ENCODE assay signal across 14 cellular contexts in the genomic region with DNA sequence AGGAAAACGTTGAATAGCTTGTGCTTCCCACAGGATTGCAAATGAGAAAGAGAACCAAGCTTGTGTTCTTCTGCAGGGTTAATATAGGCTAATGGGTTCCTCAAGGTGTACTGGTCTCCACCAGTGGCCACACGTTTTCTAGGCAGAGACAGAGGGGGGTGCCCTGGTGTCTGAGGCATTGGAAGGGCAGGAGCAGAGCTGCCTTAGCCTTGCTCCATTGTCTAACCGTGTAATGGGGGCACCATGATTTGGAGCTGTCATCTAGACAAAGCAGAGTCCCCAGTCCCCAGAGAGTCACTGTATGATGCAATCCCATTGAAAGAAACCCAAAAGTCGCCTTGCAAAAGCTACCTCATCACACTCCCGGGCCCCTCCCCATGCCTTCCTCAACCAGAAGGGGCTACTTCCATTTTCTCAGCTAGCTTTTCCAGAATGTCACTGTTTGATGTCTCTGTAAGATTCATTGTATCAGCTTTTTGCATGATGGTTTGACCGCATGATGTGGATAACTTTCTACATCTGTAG.
DNase-seq lines count a peak whose midpoint lies in the region; ATAC-seq and TF ChIP-seq lines count a peak whose summit lies in the region.
"Had no signal": no experiment of that assay in that cellular context is flagged by ENCODE, and none has a peak within 500 bp of the region (broad histone marks: within the 10 kb centered on the region; RNA-seq: fewer than 3 reads in every experiment).

No MANE protein-coding gene starts in this region.

- no peak overlapping the region for H4K5ac ChIP-seq in IMR-90 (ENCODE audit: low read depth, low read length)

- H3K4me2 ChIP-seq in IMR-90 (ENCODE audit: low read depth, low read length), result no peak overlapping the region
- H3K4me2 ChIP-seq in OCI-LY7 (ENCODE audit: low read length), result no peak overlapping the region

- peaks cover 7% of the 10 kb centered on the region for H3K27me3 Mint-ChIP-seq in activated naive CD8-positive, alpha-beta T cell treated with anti-CD3 and anti-CD28 coated beads for 36 hours

- no peak overlapping the region for H2BK15ac ChIP-seq in IMR-90 (ENCODE audit: low read depth, low read length)

- no peak overlapping the region for H4K91ac ChIP-seq in IMR-90 (ENCODE audit: insufficient read depth, low read depth, low read length)

- no peak overlapping the region for H3K9ac ChIP-seq in IMR-90 (ENCODE audit: low read depth, low read length)

- no peak overlapping the region for H4K8ac ChIP-seq in IMR-90 (ENCODE audit: low read depth in 2 of 2, low read length in 2 of 2)

- no peaks in the 10 kb centered on the region for H3K79me2 ChIP-seq in OCI-LY7 (ENCODE audit: insufficient read depth, low read depth, low read length)

- no peaks in the 10 kb centered on the region for H3K9me1 ChIP-seq in IMR-90 (ENCODE audit: insufficient read depth, low read length)

- H3K36me3 ChIP-seq in IMR-90 (ENCODE audit: control insufficient read depth, insufficient read depth, low read length) (no peaks in the 10 kb centered on the region), OCI-LY7 (ENCODE audit: insufficient read depth, low read length) (no peaks in the 10 kb centered on the region), esophagus muscularis mucosa (no peaks in the 10 kb centered on the region)

- POLR2A ChIA-PET in IMR-90 (lab: Charles Lee; ENCODE audit: unreplicated experiment), result no interaction called here
- POLR2A ChIA-PET in OCI-LY7 (lab: Charles Lee), result interaction anchor here (0.7 to 1.0 kb wide), 4 partner anchors 9 to 32 kb away, joined by 3 to 4 read pairs (median 3); no protein-coding TSS in a partner anchor

- H3K9me2 ChIP-seq in OCI-LY7 (ENCODE audit: insufficient read depth, low read length), result no peaks in the 10 kb centered on the region

- no peaks in the 10 kb centered on the region for H3K27me3 ChIP-seq in IMR-90 (ENCODE audit: control insufficient read depth, insufficient read depth, low read length)
- H3K27me3 ChIP-seq in esophagus muscularis mucosa, result peaks cover 0 to 4% (median 0%) of the 10 kb centered on the region in 4 donors

- no peak overlapping the region for H3K4me3 Mint-ChIP-seq in stimulated activated effector memory CD8-positive, alpha-beta T cell treated with anti-CD3 and anti-CD28 coated beads, Interleukin-12 subunit alpha, Interleukin-12 subunit beta, amount 100 ng/mL, for 72 hours
- H3K4me3 Mint-ChIP-seq in activated naive CD8-positive, alpha-beta T cell treated with anti-CD3 and anti-CD28 coated beads for 36 hours, result no peak overlapping the region
- H3K4me3 Mint-ChIP-seq: CD14-positive monocyte; CD8-positive, alpha-beta T cell had no signal

- no peak overlapping the region for H3K56ac ChIP-seq in IMR-90 (ENCODE audit: extremely low read depth, insufficient read depth, low read length)

- no peak for ATAC-seq in IMR-90 (ENCODE audit: low read depth)
- ATAC-seq in stimulated activated effector memory CD8-positive, alpha-beta T cell treated with anti-CD3 and anti-CD28 coated beads, Interleukin-12 subunit alpha, Interleukin-12 subunit beta, amount 100 ng/mL, for 72 hours, result no peak
- ATAC-seq: CD8-positive, alpha-beta T cell; HCT116 had no signal

- H3K4me1 ChIP-seq in IMR-90 (ENCODE audit: control insufficient read depth, insufficient read depth, low read length) (no peaks in the 10 kb centered on the region), OCI-LY7 (ENCODE audit: insufficient read depth, low read length, poor library complexity, severe bottlenecking) (no peaks in the 10 kb centered on the region), esophagus muscularis mucosa (no peaks in the 10 kb centered on the region)

- H2BK120ac ChIP-seq in IMR-90 (ENCODE audit: low read depth, low read length), result no peak overlapping the region

- no peak overlapping the region for H3K18ac ChIP-seq in IMR-90 (ENCODE audit: low read depth, low read length)

- H2AK5ac ChIP-seq in IMR-90 (ENCODE audit: low read depth, low read length), result no peak overlapping the region

- no peak overlapping the region for H2AK9ac ChIP-seq in IMR-90 (replicated peaks; ENCODE audit: low read depth, low read length, poor library complexity)

- TF ChIP-seq POLR2A in IMR-90 (IDR thresholded peaks at IDR 0.05; ENCODE audit: low read depth, low read length) (no peak), esophagus muscularis mucosa (IDR thresholded peaks at IDR 0.05; ENCODE audit: low read depth) (no peak)

- peaks cover 25% of the 10 kb centered on the region for H3K9me3 ChIP-seq in IMR-90 (ENCODE audit: control insufficient read depth, insufficient read depth, low read length)
- no peaks in the 10 kb centered on the region for H3K9me3 ChIP-seq in OCI-LY7 (ENCODE audit: low read length)
- H3K9me3 ChIP-seq in esophagus muscularis mucosa, result no peaks in the 10 kb centered on the region

- no peak overlapping the region for H3K27ac Mint-ChIP-seq in stimulated activated effector memory CD8-positive, alpha-beta T cell treated with anti-CD3 and anti-CD28 coated beads, Interleukin-12 subunit alpha, Interleukin-12 subunit beta, amount 100 ng/mL, for 72 hours
- no peak overlapping the region for H3K27ac Mint-ChIP-seq in activated naive CD8-positive, alpha-beta T cell treated with anti-CD3 and anti-CD28 coated beads for 36 hours
- H3K27ac Mint-ChIP-seq: CD14-positive monocyte; CD8-positive, alpha-beta T cell had no signal

- 0% methylated on average over 2 of the region's 6 CpGs; no CpG with 5 or more reads in 1 of the 2 experiments for WGBS in IMR-90 (ENCODE audit: extremely low coverage in 2 of 2, insufficient read length in 1 of 2), 2 experiments
- WGBS in esophagus muscularis mucosa, result 88% methylated on average over 6 of the region's 6 CpGs

- BruUV-seq in IMR-90 (replicated peaks; lab: Mats Ljungman, UMichigan) (no TSS peak), OCI-LY7 (replicated peaks; lab: Mats Ljungman, UMichigan) (no TSS peak)

- TF ChIP-seq EP300 in esophagus muscularis mucosa (IDR thresholded peaks at IDR 0.05), result no peak

- H4K20me1 ChIP-seq in IMR-90 (ENCODE audit: insufficient read depth, low read length), result no peaks in the 10 kb centered on the region
- H4K20me1 ChIP-seq in OCI-LY7 (ENCODE audit: insufficient read depth, low read length), result no peaks in the 10 kb centered on the region

- dilution Hi-C loops in IMR-90 (cut with HindIII; ENCODE audit: low sequenced_read_pairs, unreplicated experiment), result no loop called here

- no peak overlapping the region for H2BK20ac ChIP-seq in IMR-90 (ENCODE audit: low read depth, low read length)

- H3K4me3 ChIP-seq in IMR-90 (ENCODE audit: insufficient read depth, low read depth, low read length) (no peak overlapping the region), OCI-LY7 (ENCODE audit: low read depth, low read length, poor library complexity, severe bottlenecking) (no peak overlapping the region), esophagus muscularis mucosa (no peak overlapping the region)

- peaks cover 8% of the 10 kb centered on the region for H3K9me3 Mint-ChIP-seq in stimulated activated effector memory CD8-positive, alpha-beta T cell treated with anti-CD3 and anti-CD28 coated beads, Interleukin-12 subunit alpha, Interleukin-12 subunit beta, amount 100 ng/mL, for 72 hours
- H3K9me3 Mint-ChIP-seq in activated naive CD8-positive, alpha-beta T cell treated with anti-CD3 and anti-CD28 coated beads for 36 hours, result peaks cover 3% of the 10 kb centered on the region
- H3K9me3 Mint-ChIP-seq: CD8-positive, alpha-beta T cell had no signal

- no peaks in the 10 kb centered on the region for H3K36me3 Mint-ChIP-seq in stimulated activated effector memory CD8-positive, alpha-beta T cell treated with anti-CD3 and anti-CD28 coated beads, Interleukin-12 subunit alpha, Interleukin-12 subunit beta, amount 100 ng/mL, for 72 hours
- H3K36me3 Mint-ChIP-seq in activated naive CD8-positive, alpha-beta T cell treated with anti-CD3 and anti-CD28 coated beads for 36 hours, result no peaks in the 10 kb centered on the region
- H3K36me3 Mint-ChIP-seq: CD14-positive monocyte; CD8-positive, alpha-beta T cell had no signal

- no peak overlapping the region for H3K14ac ChIP-seq in IMR-90 (replicated peaks; ENCODE audit: low read depth, low read length)

- CTCF ChIA-PET in IMR-90 (lab: Yijun Ruan, JAX), result interaction anchor here (0.6 kb wide), 1 partner anchor 16 kb away, joined by 3 read pairs; no protein-coding TSS in a partner anchor
- CTCF ChIA-PET in OCI-LY7 (lab: Charles Lee; ENCODE audit: unreplicated experiment), result interaction anchor here (0.7 to 0.8 kb wide), 2 partner anchors 15 to 32 kb away, joined by 3 read pairs; no protein-coding TSS in a partner anchor

- TF ChIP-seq RAD21 in IMR-90 (IDR thresholded peaks at IDR 0.05; ENCODE audit: low read length), result no peak

- H3K4me1 Mint-ChIP-seq in stimulated activated effector memory CD8-positive, alpha-beta T cell treated with anti-CD3 and anti-CD28 coated beads, Interleukin-12 subunit alpha, Interleukin-12 subunit beta, amount 100 ng/mL, for 72 hours, result no peaks in the 10 kb centered on the region
- H3K4me1 Mint-ChIP-seq in activated naive CD8-positive, alpha-beta T cell treated with anti-CD3 and anti-CD28 coated beads for 36 hours, result no peaks in the 10 kb centered on the region
- H3K4me1 Mint-ChIP-seq: CD14-positive monocyte had no signal

- no peak overlapping the region for H2BK5ac ChIP-seq in IMR-90 (ENCODE audit: low read depth, low read length, poor library complexity, severe bottlenecking)

- H3K23ac ChIP-seq in IMR-90 (ENCODE audit: low read depth, low read length), result no peak overlapping the region

- DNase-seq in IMR-90 (no peak), OCI-LY7 (ENCODE audit: low spot score) (peak; percentile 5), esophagus muscularis mucosa (ENCODE audit: extremely low spot score) (peak; percentile 82), HUDEP-2 (lab: John Stamatoyannopoulos, UW; ENCODE audit: unreplicated experiment in 76 of 76) (no peak), AG08396 (ENCODE audit: low spot score) (no peak)
- no peak for DNase-seq in stimulated activated effector memory CD8-positive, alpha-beta T cell treated with anti-CD3 and anti-CD28 coated beads, Interleukin-12 subunit alpha, Interleukin-12 subunit beta, amount 100 ng/mL, for 72 hours (ENCODE audit: low spot score in 2 of 2)
- DNase-seq in activated naive CD8-positive, alpha-beta T cell treated with anti-CD3 and anti-CD28 coated beads for 36 hours, result no peak
- DNase-seq: CD8-positive, alpha-beta T cell; COR-L47; DMS153; DMS79 treated with DMSO at 0.1 percent for 48 hours; EL had no signal

- TF ChIP-seq CTCF in IMR-90 (conservative IDR thresholded peaks at IDR 0.05; ENCODE audit: low read depth, low read length), result no peak
- no peak for TF ChIP-seq CTCF in OCI-LY7 (conservative IDR thresholded peaks at IDR 0.05; ENCODE audit: low read length)
- no peak for TF ChIP-seq CTCF in esophagus muscularis mucosa (IDR thresholded peaks at IDR 0.05)

- intact Hi-C loops in IMR-90 (cut with micrococcal nuclease) (no loop called here), OCI-LY7 (cut with micrococcal nuclease; ENCODE audit: unreplicated experiment) (no loop called here), esophagus muscularis mucosa (cut with DNase I) (no loop called here)

- H2AFZ ChIP-seq in IMR-90 (replicated peaks; ENCODE audit: low read length, poor library complexity) (no peak overlapping the region), OCI-LY7 (ENCODE audit: low read length) (no peak overlapping the region)

- H3K27ac ChIP-seq in IMR-90 (ENCODE audit: insufficient read depth, low read length) (no peak overlapping the region), OCI-LY7 (ENCODE audit: low read depth, low read length, poor library complexity, severe bottlenecking) (no peak overlapping the region), esophagus muscularis mucosa (replicated peaks in 1 of 4) (no peak overlapping the region)

- H3K79me1 ChIP-seq in IMR-90 (ENCODE audit: low read depth in 1 of 2, low read length in 2 of 2), result no peaks in the 10 kb centered on the region

- in situ Hi-C loops in IMR-90 (cut with MboI; ENCODE audit: low sequenced_read_pairs), result no loop called here

- H3K4ac ChIP-seq in IMR-90 (ENCODE audit: low read depth, low read length), result no peak overlapping the region

Comparison
In these comparisons a context has a peak if more than half of its experiments do, and no peak if none do; other contexts are left out.
1. DNase-seq: peak in OCI-LY7 (single experiment) and esophagus muscularis mucosa (single experiment); none in IMR-90 (single experiment), HUDEP-2 (0 of 76), AG08396 (single experiment), stimulated activated effector memory CD8-positive, alpha-beta T cell treated with anti-CD3 and anti-CD28 coated beads, Interleukin-12 subunit alpha, Interleukin-12 subunit beta, amount 100 ng/mL, for 72 hours (0 of 2) and activated naive CD8-positive, alpha-beta T cell treated with anti-CD3 and anti-CD28 coated beads for 36 hours (single experiment).